Comparison of ENCODE assay signal across 28 cellular contexts in genomic region chr14:78805586-78805985, GRCh38.
"Had no signal": no experiment of that assay in that cellular context is flagged by ENCODE, and none has a peak within 500 bp of the region (broad histone marks: within the 10 kb centered on the region; RNA-seq: fewer than 3 reads in every experiment).

No MANE protein-coding gene starts in this region.

- H3K4me1 ChIP-seq: left lung, lower lobe of right lung, pancreas, prostate gland, stomach, testis, thyroid gland, transverse colon, upper lobe of left lung, vagina had no signal

- DNase-seq: immature natural killer cell; kidney; left colon; left lung; lower lobe of right lung; mesendoderm; naive B cell; natural killer cell; nephron progenitor cell; pancreas; posterior cingulate gyrus; retina; right cardiac atrium; stimulated activated CD4-positive, alpha-beta T cell treated with anti-CD3 and anti-CD28 coated beads, Interleukin-12 subunit alpha, Interleukin-12 subunit beta, amount 100 ng/mL, for 4 hours; stimulated activated CD4-positive, alpha-beta T cell treated with anti-CD3 and anti-CD28 coated beads, Interleukin-15, amount 100 ng/mL, for 24 hours; stimulated activated CD4-positive, alpha-beta T cell treated with anti-CD3 and anti-CD28 coated beads, Interleukin-2, amount 100 ng/mL, for 24 hours; stimulated activated CD4-positive, alpha-beta T cell treated with anti-CD3 and anti-CD28 coated beads, Interleukin-4, amount 100 ng/mL, for 1 hour; stimulated activated naive B cell treated with anti-CD40 and anti-IgM and Interleukin-4, amounts not matched to agents 10 μg/mL and 1 μg/mL and 100 μg/mL, for 72 hours; stimulated activated naive CD8-positive, alpha-beta T cell treated with anti-CD3 and anti-CD28 coated beads, Interleukin-15, Interleukin-2, amounts not matched to agents 100 U/mL and 50 U/mL, for 24 hours; stomach; testis; thyroid gland; transverse colon; upper lobe of left lung had no signal

- H3K4me3 ChIP-seq: left lung, lower lobe of right lung, pancreas, prostate gland, skin epidermis, stomach, testis, thyroid gland, transverse colon, upper lobe of left lung, vagina had no signal

- ATAC-seq: left colon; left lung; lower lobe of right lung; natural killer cell; pancreas; right cardiac atrium; sciatic nerve; stimulated activated naive B cell treated with anti-CD40 and anti-IgM and Interleukin-4, amounts not matched to agents 10 μg/mL and 1 μg/mL and 100 μg/mL, for 72 hours; stimulated activated naive CD8-positive, alpha-beta T cell treated with anti-CD3 and anti-CD28 coated beads, Interleukin-15, Interleukin-2, amounts not matched to agents 100 U/mL and 50 U/mL, for 24 hours had no signal

- H3K27ac ChIP-seq: left lung, lower lobe of right lung, pancreas, prostate gland, skin epidermis, stomach, testis, thyroid gland, transverse colon, upper lobe of left lung, vagina had no signal

- H3K9me3 ChIP-seq: left lung, lower lobe of right lung, pancreas, prostate gland, stomach, testis, thyroid gland, transverse colon, upper lobe of left lung, vagina had no signal

- H3K27me3 ChIP-seq: left lung, pancreas, stomach, testis, thyroid gland, transverse colon, upper lobe of left lung, vagina had no signal

- H3K36me3 ChIP-seq: left lung, lower lobe of right lung, pancreas, prostate gland, stomach, thyroid gland, transverse colon, upper lobe of left lung, vagina had no signal
